Comparison of ENCODE assay signal across 1 cellular context in the genomic region with DNA sequence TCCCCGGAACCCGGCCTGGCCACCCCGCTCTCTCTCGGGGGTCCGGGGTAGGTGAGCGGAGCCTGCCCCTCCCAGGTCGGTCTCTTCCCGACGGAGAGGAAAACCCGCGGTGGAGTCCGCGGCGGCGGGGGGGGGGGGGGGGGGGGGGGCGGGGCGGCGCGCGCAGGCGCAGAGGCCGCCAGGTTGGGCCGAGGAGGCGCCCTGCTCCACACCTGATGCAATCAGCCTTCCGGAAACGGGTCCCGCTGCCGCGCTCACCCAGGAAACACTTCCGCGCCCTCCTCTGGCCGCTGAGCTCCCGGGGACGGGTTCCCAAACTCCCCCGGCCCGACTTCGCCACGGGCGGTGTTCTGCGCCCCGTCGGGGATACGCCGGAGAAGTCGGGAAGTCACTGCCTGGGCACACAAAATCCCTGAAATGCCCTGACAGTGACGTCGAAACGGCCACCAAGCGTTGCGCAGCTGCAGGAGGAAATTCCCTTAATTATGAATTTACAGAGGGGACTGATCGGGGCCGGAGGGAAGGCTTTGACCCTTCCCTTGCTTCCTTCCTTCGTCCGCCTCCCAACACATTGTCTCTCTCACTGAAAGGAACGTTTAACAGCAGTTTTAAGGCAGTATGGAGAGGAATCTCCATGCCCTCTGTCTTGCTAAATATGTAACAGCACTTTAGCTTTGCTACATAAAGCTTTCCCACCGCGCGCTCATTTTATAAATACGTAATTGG.
TF ChIP-seq lines count a peak whose summit lies in the region.

No MANE protein-coding gene starts in this region.

TF ChIP-seq in K562, 482 proteins besides CTCF, POLR2A, EP300 and RAD21 (continues in another document):
- TF ChIP-seq NR2C1 (IDR thresholded peaks at IDR 0.05) (peak; percentile 78), NR2C1 (tag; IDR thresholded peaks at IDR 0.05) (peak; percentile 77), ZFX (CRISPR knock-in tag; IDR thresholded peaks at IDR 0.05) (no peak), TCFL5 (CRISPR knock-in tag; conservative IDR thresholded peaks at IDR 0.05) (no peak), ATF4 (CRISPR knock-in tag; IDR thresholded peaks at IDR 0.05) (peak; percentile 63), L3MBTL2 (IDR thresholded peaks at IDR 0.05) (peak; percentile 45; the same call in 1 of the 2 replicates), GABPB1 (CRISPR knock-in tag; IDR thresholded peaks at IDR 0.05) (peak; percentile 44; the same call in 1 of the 2 replicates), JUND (IDR thresholded peaks at IDR 0.05; ENCODE audit: borderline replicate concordance, low read depth, low read length) (0 out of 2 replicates have a peak, but pooled peaks have one; percentile 7), JUND (tag; IDR thresholded peaks at IDR 0.05; ENCODE audit: borderline replicate concordance, low read depth, low read length) (no peak), YY1 (IDR thresholded peaks at IDR 0.05; ENCODE audit: borderline replicate concordance in 1 of 3, control insufficient read depth in 1 of 3, extremely low read depth in 1 of 3, insufficient read depth in 3 of 3, insufficient read length in 1 of 3, insufficient replicate concordance in 2 of 3, low read depth in 1 of 3, low read length in 2 of 3) (no peak), ZBTB40 (IDR thresholded peaks at IDR 0.05) (peak; percentile 85), ZBTB40 (CRISPR knock-in tag; IDR thresholded peaks at IDR 0.05) (no peak), MYC (IDR thresholded peaks at IDR 0.05; ENCODE audit: low read depth, low read length) (peak; percentile 49; the same call in 1 of the 2 replicates), MYC (CRISPR knock-in tag; IDR thresholded peaks at IDR 0.05; ENCODE audit: borderline replicate concordance, low read depth) (no peak), RBFOX2 (IDR thresholded peaks at IDR 0.05; ENCODE audit: low read depth, low read length) (peak; percentile 70), CBX1 (IDR thresholded peaks at IDR 0.05; ENCODE audit: low read depth) (0 out of 2 replicates have a peak, but pooled peaks have one; percentile 27), CXXC5 (CRISPR knock-in tag; IDR thresholded peaks at IDR 0.05) (peak; percentile 52; the same call in 1 of the 2 replicates), ZNF740 (CRISPR knock-in tag; IDR thresholded peaks at IDR 0.05) (0 out of 2 replicates have a peak, but pooled peaks have one; percentile 46), ZNF740 (tag; IDR thresholded peaks at IDR 0.05) (peak in 1 of 2 experiments; percentile 98; a peak in 2 of 4 replicates), GABPA (tag; conservative IDR thresholded peaks at IDR 0.05; ENCODE audit: low read depth) (peak; percentile 88), MCM5 (IDR thresholded peaks at IDR 0.05; ENCODE audit: low read depth) (no peak), ZZZ3 (IDR thresholded peaks at IDR 0.05) (no peak), NR2C2 (CRISPR knock-in tag; IDR thresholded peaks at IDR 0.05) (no peak), NR2C2 (tag; IDR thresholded peaks at IDR 0.05) (peak; percentile 78), ETV1 (tag; conservative IDR thresholded peaks at IDR 0.05; ENCODE audit: low read depth) (peak; percentile 53), CREM (IDR thresholded peaks at IDR 0.05; ENCODE audit: low read depth) (0 out of 2 replicates have a peak, but pooled peaks have one; percentile 20), TRIM24 (IDR thresholded peaks at IDR 0.05) (0 out of 4 replicates have a peak, but pooled peaks of 1 of the 2 experiments have one; percentile 25), HCFC1 (IDR thresholded peaks at IDR 0.05; ENCODE audit: low read depth, low read length) (peak; percentile 35; the same call in 1 of the 2 replicates), ATF1 (CRISPR knock-in tag; IDR thresholded peaks at IDR 0.05) (no peak), ATF1 (tag; IDR thresholded peaks at IDR 0.05) (peak; percentile 24; the same call in 1 of the 2 replicates), CEBPG (CRISPR knock-in tag; IDR thresholded peaks at IDR 0.05) (0 out of 2 replicates have a peak, but pooled peaks have one; percentile 12), CEBPG (tag; conservative IDR thresholded peaks at IDR 0.05 in 1 of 2, IDR thresholded peaks at IDR 0.05 in 1 of 2) (peak; percentile 50 to 71)
- TF ChIP-seq, protein P1, sequence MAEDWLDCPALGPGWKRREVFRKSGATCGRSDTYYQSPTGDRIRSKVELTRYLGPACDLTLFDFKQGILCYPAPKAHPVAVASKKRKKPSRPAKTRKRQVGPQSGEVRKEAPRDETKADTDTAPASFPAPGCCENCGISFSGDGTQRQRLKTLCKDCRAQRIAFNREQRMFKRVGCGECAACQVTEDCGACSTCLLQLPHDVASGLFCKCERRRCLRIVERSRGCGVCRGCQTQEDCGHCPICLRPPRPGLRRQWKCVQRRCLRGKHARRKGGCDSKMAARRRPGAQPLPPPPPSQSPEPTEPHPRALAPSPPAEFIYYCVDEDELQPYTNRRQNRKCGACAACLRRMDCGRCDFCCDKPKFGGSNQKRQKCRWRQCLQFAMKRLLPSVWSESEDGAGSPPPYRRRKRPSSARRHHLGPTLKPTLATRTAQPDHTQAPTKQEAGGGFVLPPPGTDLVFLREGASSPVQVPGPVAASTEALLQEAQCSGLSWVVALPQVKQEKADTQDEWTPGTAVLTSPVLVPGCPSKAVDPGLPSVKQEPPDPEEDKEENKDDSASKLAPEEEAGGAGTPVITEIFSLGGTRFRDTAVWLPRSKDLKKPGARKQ (CRISPR knock-in tag; IDR thresholded peaks at IDR 0.05) = peak; percentile 90
- TF ChIP-seq, protein P2, sequence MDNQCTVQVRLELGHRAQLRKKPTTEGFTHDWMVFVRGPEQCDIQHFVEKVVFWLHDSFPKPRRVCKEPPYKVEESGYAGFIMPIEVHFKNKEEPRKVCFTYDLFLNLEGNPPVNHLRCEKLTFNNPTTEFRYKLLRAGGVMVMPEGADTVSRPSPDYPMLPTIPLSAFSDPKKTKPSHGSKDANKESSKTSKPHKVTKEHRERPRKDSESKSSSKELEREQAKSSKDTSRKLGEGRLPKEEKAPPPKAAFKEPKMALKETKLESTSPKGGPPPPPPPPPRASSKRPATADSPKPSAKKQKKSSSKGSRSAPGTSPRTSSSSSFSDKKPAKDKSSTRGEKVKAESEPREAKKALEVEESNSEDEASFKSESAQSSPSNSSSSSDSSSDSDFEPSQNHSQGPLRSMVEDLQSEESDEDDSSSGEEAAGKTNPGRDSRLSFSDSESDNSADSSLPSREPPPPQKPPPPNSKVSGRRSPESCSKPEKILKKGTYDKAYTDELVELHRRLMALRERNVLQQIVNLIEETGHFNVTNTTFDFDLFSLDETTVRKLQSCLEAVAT (IDR thresholded peaks at IDR 0.05) = 0 out of 4 replicates have a peak, but pooled peaks of 1 of the 2 experiments have one; percentile 48
- TF ChIP-seq, protein P3, sequence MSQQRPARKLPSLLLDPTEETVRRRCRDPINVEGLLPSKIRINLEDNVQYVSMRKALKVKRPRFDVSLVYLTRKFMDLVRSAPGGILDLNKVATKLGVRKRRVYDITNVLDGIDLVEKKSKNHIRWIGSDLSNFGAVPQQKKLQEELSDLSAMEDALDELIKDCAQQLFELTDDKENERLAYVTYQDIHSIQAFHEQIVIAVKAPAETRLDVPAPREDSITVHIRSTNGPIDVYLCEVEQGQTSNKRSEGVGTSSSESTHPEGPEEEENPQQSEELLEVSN (IDR thresholded peaks at IDR 0.05; ENCODE audit: borderline replicate concordance in 1 of 2, extremely low read depth in 1 of 2, insufficient read depth in 1 of 2, insufficient read length in 1 of 2, low read depth in 1 of 2, low read length in 1 of 2, poor library complexity in 1 of 2, severe bottlenecking in 1 of 2) = peak in 1 of 2 experiments; percentile 15
- TF ChIP-seq, protein P4, sequence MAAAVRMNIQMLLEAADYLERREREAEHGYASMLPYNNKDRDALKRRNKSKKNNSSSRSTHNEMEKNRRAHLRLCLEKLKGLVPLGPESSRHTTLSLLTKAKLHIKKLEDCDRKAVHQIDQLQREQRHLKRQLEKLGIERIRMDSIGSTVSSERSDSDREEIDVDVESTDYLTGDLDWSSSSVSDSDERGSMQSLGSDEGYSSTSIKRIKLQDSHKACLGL (CRISPR knock-in tag; IDR thresholded peaks at IDR 0.05; ENCODE audit: borderline replicate concordance, poor library complexity, severe bottlenecking) = no peak
- TF ChIP-seq, protein P5, sequence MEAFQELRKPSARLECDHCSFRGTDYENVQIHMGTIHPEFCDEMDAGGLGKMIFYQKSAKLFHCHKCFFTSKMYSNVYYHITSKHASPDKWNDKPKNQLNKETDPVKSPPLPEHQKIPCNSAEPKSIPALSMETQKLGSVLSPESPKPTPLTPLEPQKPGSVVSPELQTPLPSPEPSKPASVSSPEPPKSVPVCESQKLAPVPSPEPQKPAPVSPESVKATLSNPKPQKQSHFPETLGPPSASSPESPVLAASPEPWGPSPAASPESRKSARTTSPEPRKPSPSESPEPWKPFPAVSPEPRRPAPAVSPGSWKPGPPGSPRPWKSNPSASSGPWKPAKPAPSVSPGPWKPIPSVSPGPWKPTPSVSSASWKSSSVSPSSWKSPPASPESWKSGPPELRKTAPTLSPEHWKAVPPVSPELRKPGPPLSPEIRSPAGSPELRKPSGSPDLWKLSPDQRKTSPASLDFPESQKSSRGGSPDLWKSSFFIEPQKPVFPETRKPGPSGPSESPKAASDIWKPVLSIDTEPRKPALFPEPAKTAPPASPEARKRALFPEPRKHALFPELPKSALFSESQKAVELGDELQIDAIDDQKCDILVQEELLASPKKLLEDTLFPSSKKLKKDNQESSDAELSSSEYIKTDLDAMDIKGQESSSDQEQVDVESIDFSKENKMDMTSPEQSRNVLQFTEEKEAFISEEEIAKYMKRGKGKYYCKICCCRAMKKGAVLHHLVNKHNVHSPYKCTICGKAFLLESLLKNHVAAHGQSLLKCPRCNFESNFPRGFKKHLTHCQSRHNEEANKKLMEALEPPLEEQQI (IDR thresholded peaks at IDR 0.05) = no peak
